Comparison of ENCODE assay signal across 13 cellular contexts in genomic region chr15:64891546-64891945, GRCh38. TPM values are rescaled to one million over a fixed set of nuclear protein-coding genes. Genes with fewer than 3 reads are reported as not detected.
DNase-seq lines count a peak whose midpoint lies in the region; ATAC-seq and TF ChIP-seq lines count a peak whose summit lies in the region.
"Had no signal": no experiment of that assay in that cellular context is flagged by ENCODE, and none has a peak within 500 bp of the region (broad histone marks: within the 10 kb centered on the region; RNA-seq: fewer than 3 reads in every experiment).

No MANE protein-coding gene starts in this region.

- intact Hi-C loops in testis (cut with DNase I; ENCODE audit: low total_unique reads) = no loop called here

- H3K4me3 ChIP-seq in DND-41 (ENCODE audit: low read depth in 1 of 2, low read length in 2 of 2) (no peak overlapping the region), KMS-11 (IDR thresholded peaks at IDR 0.05; ENCODE audit: insufficient read depth, low read depth, low read length) (no peak overlapping the region), skin epidermis (no peak overlapping the region), testis (no peak overlapping the region)
- H3K4me3 ChIP-seq: SK-N-MC had no signal

- H3K4me1 ChIP-seq in DND-41 (ENCODE audit: insufficient read depth, low read length) (peaks cover 50% of the 10 kb centered on the region), KMS-11 (ENCODE audit: low read depth, poor library complexity, severe bottlenecking) (peaks cover 48% of the 10 kb centered on the region), testis (peaks cover 41% of the 10 kb centered on the region)

- no peaks in the 10 kb centered on the region for H4K20me1 ChIP-seq in DND-41 (ENCODE audit: insufficient read depth, low read length)
- no peaks in the 10 kb centered on the region for H4K20me1 ChIP-seq in KMS-11 (ENCODE audit: insufficient read depth)

- H3K36me3 Mint-ChIP-seq in central memory CD8-positive, alpha-beta T cell (ENCODE audit: insufficient read depth) = peaks cover 17% of the 10 kb centered on the region

- DNase-seq in DND-41 (no peak), ecto neural progenitor cell (ENCODE audit: low spot score) (no peak), testis (no peak)
- no peak for DNase-seq in central memory CD8-positive, alpha-beta T cell (ENCODE audit: low spot score in 2 of 2)
- DNase-seq: amygdala; effector CD8-positive, alpha-beta T cell; HFFc6; left ventricle myocardium superior; NCI-H1694 treated with DMSO at 0.1 percent for 48 hours had no signal

- H3K9me3 ChIP-seq in DND-41 (ENCODE audit: insufficient read depth, low read length, severe bottlenecking) (no peaks in the 10 kb centered on the region), testis (no peaks in the 10 kb centered on the region)

- no peak for TF ChIP-seq POLR2A in testis (IDR thresholded peaks at IDR 0.05)

- H3K9ac ChIP-seq in DND-41 (ENCODE audit: low read depth, low read length) (no peak overlapping the region), KMS-11 (peak overlapping the region; percentile 19; the same call in 1 of the 2 replicates)

- H3K79me2 ChIP-seq in DND-41 (ENCODE audit: insufficient read depth, low read length) (no peaks in the 10 kb centered on the region), KMS-11 (ENCODE audit: insufficient read depth, low read depth) (no peaks in the 10 kb centered on the region)

- 0 out of 2 replicates have a peak overlapping the region, but pooled peaks have one; percentile 14 for H2AFZ ChIP-seq in DND-41 (ENCODE audit: low read depth, low read length)
- peak overlapping the region; percentile 72 for H2AFZ ChIP-seq in KMS-11 (ENCODE audit: low read depth)

- no peaks in the 10 kb centered on the region for H3K27me3 Mint-ChIP-seq in central memory CD8-positive, alpha-beta T cell

- H3K4me1 Mint-ChIP-seq in central memory CD8-positive, alpha-beta T cell = peaks cover 53% of the 10 kb centered on the region

- H3K27ac Mint-ChIP-seq in central memory CD8-positive, alpha-beta T cell (ENCODE audit: low read depth) = peak overlapping the region; percentile 95
- H3K27ac Mint-ChIP-seq: HFFc6 had no signal

- ATAC-seq in DND-41 (ENCODE audit: insufficient read depth, low read depth) = no peak
- no peak for ATAC-seq in central memory CD8-positive, alpha-beta T cell (replicated peaks; ENCODE audit: extremely low read depth, poor library complexity, severe bottlenecking)
- no peak for ATAC-seq in HG03025 (IDR thresholded peaks at IDR 0.05; ENCODE audit: low FRiP score, unreplicated experiment)
- ATAC-seq: left ventricle myocardium superior had no signal

- H3K27ac ChIP-seq in DND-41 (ENCODE audit: low read length) (peak overlapping the region; percentile 25; the same call in 1 of the 2 replicates), KMS-11 (peak overlapping the region; percentile 98), skin epidermis (peak overlapping the region in 18 of 21 experiments; percentile 28 to 99 (median 90)), testis (peak overlapping the region in 1 of 2 donors; percentile 14)

- TF ChIP-seq CTCF in DND-41 (IDR thresholded peaks at IDR 0.05; ENCODE audit: borderline replicate concordance, extremely low read depth, low read length, poor library complexity, severe bottlenecking) (no peak), KMS-11 (conservative IDR thresholded peaks at IDR 0.05; ENCODE audit: low read depth, low read length) (no peak), testis (IDR thresholded peaks at IDR 0.05) (no peak)

- H3K36me3 ChIP-seq in DND-41 (ENCODE audit: insufficient read depth, low read length) = no peaks in the 10 kb centered on the region
- H3K36me3 ChIP-seq in KMS-11 (ENCODE audit: insufficient read depth) = no peaks in the 10 kb centered on the region
- H3K36me3 ChIP-seq in testis (ENCODE audit: low read depth, missing control alignments) = no peaks in the 10 kb centered on the region

- no peaks in the 10 kb centered on the region for H3K9me3 Mint-ChIP-seq in central memory CD8-positive, alpha-beta T cell
- H3K9me3 Mint-ChIP-seq: HFFc6 had no signal

- no peaks in the 10 kb centered on the region for H3K27me3 ChIP-seq in DND-41 (ENCODE audit: insufficient read depth, low read length, poor library complexity)
- no peaks in the 10 kb centered on the region for H3K27me3 ChIP-seq in KMS-11 (ENCODE audit: insufficient read depth, low read depth)
- no peaks in the 10 kb centered on the region for H3K27me3 ChIP-seq in testis

- H3K4me2 ChIP-seq in DND-41 (ENCODE audit: insufficient read depth, low read length) = no peak overlapping the region
- peak overlapping the region; percentile 99 for H3K4me2 ChIP-seq in KMS-11

- H3K4me3 Mint-ChIP-seq in central memory CD8-positive, alpha-beta T cell = peak overlapping the region; percentile 84
- H3K4me3 Mint-ChIP-seq: HFFc6 had no signal

RNA-seq across cellular contexts. Expression of gene ANKDD1A, which starts 20.2 kb away (rescaled TPM):
- total RNA-seq in testis = 10 to 100 TPM; 31.8 to 34.9 TPM
- polyA plus RNA-seq in testis (ENCODE audit: insufficient read depth, low read depth, low replicate concordance) = 11.1 TPM

RNA-seq across cellular contexts. Expression of gene PLEKHO2, which starts 49.8 kb away (rescaled TPM):
- total RNA-seq in testis = 10 to 100 TPM; 17.2 to 28.9 TPM
- polyA plus RNA-seq in testis (ENCODE audit: insufficient read depth, low read depth, low replicate concordance) = 19.3 TPM
